ENCODE assay signal across 8 cellular contexts in the genomic region with DNA sequence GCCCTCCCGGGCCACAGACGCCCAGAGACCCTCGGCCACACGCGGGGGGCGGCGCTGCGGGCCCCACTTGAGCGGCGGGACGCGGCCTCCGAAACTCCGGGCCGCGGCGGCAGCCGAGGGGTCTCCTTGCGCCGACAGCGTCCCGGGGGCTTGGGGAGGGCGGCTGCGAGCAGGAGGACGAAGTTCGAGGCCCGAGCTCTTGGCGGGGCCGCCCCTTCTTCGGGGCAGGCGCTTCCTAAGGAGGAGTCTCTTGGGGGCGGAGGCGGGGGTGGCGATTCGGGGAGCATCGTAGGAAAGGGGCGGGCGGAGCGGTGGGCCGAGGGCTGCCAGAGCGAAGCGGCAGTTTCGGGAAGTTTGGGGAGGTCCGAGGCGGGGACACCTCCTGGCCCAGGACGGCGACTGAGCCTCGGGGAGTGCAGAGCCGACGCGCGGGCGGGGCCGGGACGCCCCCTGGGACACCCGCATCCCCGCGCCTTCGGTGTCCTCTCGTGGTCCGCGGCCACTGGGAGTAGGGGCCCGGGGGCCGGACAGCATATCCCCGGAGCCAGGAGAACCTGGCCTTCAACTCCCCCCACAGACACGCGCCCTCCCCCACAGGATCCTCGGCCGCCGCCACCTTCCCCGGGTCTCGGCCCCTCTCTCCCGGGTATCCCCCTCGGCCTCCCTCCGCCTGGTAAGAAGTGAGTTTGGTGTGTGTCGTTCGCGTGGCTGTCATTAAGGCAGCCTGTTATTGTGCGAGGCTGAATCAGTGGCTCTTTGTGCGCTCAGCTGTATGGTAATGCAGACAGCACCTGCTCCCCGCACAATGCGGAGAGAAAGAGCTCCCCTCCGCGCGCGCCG. TPM values are rescaled to one million over a fixed set of nuclear protein-coding genes. Genes with fewer than 3 reads are reported as not detected.
DNase-seq lines count a peak whose midpoint lies in the region; ATAC-seq, FAIRE-seq and TF ChIP-seq lines count a peak whose summit lies in the region.

No MANE protein-coding gene starts in this region.

- DNase-seq in DND-41 (peak; percentile 47), OCI-LY7 (ENCODE audit: low spot score) (peak; percentile 23), astrocyte (ENCODE audit: low read depth) (no peak), hypothalamus (lab: John Stamatoyannopoulos, UW) (peak in 46 of 51 donors; percentile 33 to 90 (median 70)), progenitor cell of endocrine pancreas (ENCODE audit: low spot score, unreplicated experiment) (peak; percentile 45), epidermal melanocyte (ENCODE audit: insufficient read length, low spot score) (no peak)

- no peak overlapping the region for H2AFZ ChIP-seq in DND-41 (ENCODE audit: low read depth, low read length)
- H2AFZ ChIP-seq in OCI-LY7 (ENCODE audit: low read length) = no peak overlapping the region
- H2AFZ ChIP-seq in astrocyte (ENCODE audit: low read depth, low read length) = peak overlapping the region; percentile 56

- H3K4me1 Mint-ChIP-seq in astrocyte (ENCODE audit: low read depth, unreplicated experiment) = peaks cover 13% of the 10 kb centered on the region
- H3K4me1 Mint-ChIP-seq in progenitor cell of endocrine pancreas (ENCODE audit: low read depth) = peaks cover 46% of the 10 kb centered on the region

- no peaks in the 10 kb centered on the region for H3K9me3 ChIP-seq in DND-41 (ENCODE audit: insufficient read depth, low read length, severe bottlenecking)
- H3K9me3 ChIP-seq in OCI-LY7 (ENCODE audit: low read length) = no peaks in the 10 kb centered on the region
- no peaks in the 10 kb centered on the region for H3K9me3 ChIP-seq in astrocyte (ENCODE audit: insufficient read depth, low read depth, low read length)

- H3K4me3 Mint-ChIP-seq in astrocyte (ENCODE audit: unreplicated experiment) (peak overlapping the region; percentile 76), progenitor cell of endocrine pancreas (ENCODE audit: low read depth) (peak overlapping the region; percentile 85)

- H3K4me1 ChIP-seq in DND-41 (ENCODE audit: insufficient read depth, low read length) (peaks cover 38% of the 10 kb centered on the region), OCI-LY7 (ENCODE audit: insufficient read depth, low read length, poor library complexity, severe bottlenecking) (peaks cover 7% of the 10 kb centered on the region), astrocyte (ENCODE audit: insufficient read depth, low read length) (peaks cover 12% of the 10 kb centered on the region)

- no peak for TF ChIP-seq CTCF in DND-41 (IDR thresholded peaks at IDR 0.05; ENCODE audit: borderline replicate concordance, extremely low read depth, low read length, poor library complexity, severe bottlenecking)
- 0 out of 2 replicates have a peak, but pooled peaks have one; percentile 21 for TF ChIP-seq CTCF in OCI-LY7 (conservative IDR thresholded peaks at IDR 0.05; ENCODE audit: low read length)
- TF ChIP-seq CTCF in astrocyte (IDR thresholded peaks at IDR 0.05; ENCODE audit: insufficient read depth, low read depth, low read length) = no peak
- no peak for TF ChIP-seq CTCF in progenitor cell of endocrine pancreas (IDR thresholded peaks at IDR 0.05; ENCODE audit: unreplicated experiment)

- H3K36me3 ChIP-seq in DND-41 (ENCODE audit: insufficient read depth, low read length) (no peaks in the 10 kb centered on the region), OCI-LY7 (ENCODE audit: insufficient read depth, low read length) (no peaks in the 10 kb centered on the region), astrocyte (ENCODE audit: insufficient read depth, low read length) (no peaks in the 10 kb centered on the region)

- H3K27ac ChIP-seq in DND-41 (ENCODE audit: low read length) = no peak overlapping the region
- no peak overlapping the region for H3K27ac ChIP-seq in OCI-LY7 (ENCODE audit: low read depth, low read length, poor library complexity, severe bottlenecking)
- no peak overlapping the region for H3K27ac ChIP-seq in astrocyte (ENCODE audit: low read depth, low read length)

- CTCF ChIA-PET in OCI-LY7 (lab: Charles Lee; ENCODE audit: unreplicated experiment) = interaction anchor here (0.7 kb wide), 1 partner anchor 460 kb away, joined by 4 read pairs; no protein-coding TSS in a partner anchor

- H3K27ac Mint-ChIP-seq in astrocyte (ENCODE audit: unreplicated experiment) (peak overlapping the region; percentile 31), progenitor cell of endocrine pancreas (peak overlapping the region; percentile 97)

- H3K27me3 ChIP-seq in DND-41 (ENCODE audit: insufficient read depth, low read length, poor library complexity) = peaks cover 76% of the 10 kb centered on the region
- peaks cover 77% of the 10 kb centered on the region for H3K27me3 ChIP-seq in astrocyte (ENCODE audit: insufficient read depth, low read length)

- H3K79me2 ChIP-seq in DND-41 (ENCODE audit: insufficient read depth, low read length) (no peaks in the 10 kb centered on the region), OCI-LY7 (ENCODE audit: insufficient read depth, low read depth, low read length) (no peaks in the 10 kb centered on the region), astrocyte (ENCODE audit: insufficient read depth, low read length) (no peaks in the 10 kb centered on the region)

- no peak for FAIRE-seq in astrocyte (lab: Jason Lieb, UNC)

- H4K20me1 ChIP-seq in DND-41 (ENCODE audit: insufficient read depth, low read length) (peaks cover 51% of the 10 kb centered on the region), OCI-LY7 (ENCODE audit: insufficient read depth, low read length) (0 out of 2 replicates have a peak, but pooled peaks cover 5% of the 10 kb centered on the region), astrocyte (ENCODE audit: insufficient read depth, low read length) (peaks cover 27% of the 10 kb centered on the region)

- H3K27me3 Mint-ChIP-seq in astrocyte (ENCODE audit: low read depth, unreplicated experiment) = peaks cover 59% of the 10 kb centered on the region
- peaks cover 45% of the 10 kb centered on the region for H3K27me3 Mint-ChIP-seq in progenitor cell of endocrine pancreas

- peak overlapping the region in 1 of 2 experiments; percentile 45; a peak in 2 of 4 replicates for H3K4me3 ChIP-seq in DND-41 (ENCODE audit: low read depth in 1 of 2, low read length in 2 of 2)
- no peak overlapping the region for H3K4me3 ChIP-seq in OCI-LY7 (ENCODE audit: low read depth, low read length, poor library complexity, severe bottlenecking)
- H3K4me3 ChIP-seq in astrocyte (ENCODE audit: insufficient read depth, low read depth, low read length) = peak overlapping the region; percentile 5

- no TSS peak for BruUV-seq in OCI-LY7 (replicated peaks; lab: Mats Ljungman, UMichigan)

- POLR2A ChIA-PET in OCI-LY7 (lab: Charles Lee) = no interaction called here

- peaks cover 1% of the 10 kb centered on the region for H3K36me3 Mint-ChIP-seq in astrocyte (ENCODE audit: low read depth, unreplicated experiment)
- H3K36me3 Mint-ChIP-seq in progenitor cell of endocrine pancreas (ENCODE audit: insufficient read depth) = peaks cover 18% of the 10 kb centered on the region

- intact Hi-C loops in OCI-LY7 (cut with micrococcal nuclease; ENCODE audit: unreplicated experiment) = loop anchor here (5.0 to 10.0 kb wide), 2 partner anchors 459 to 497 kb away; no protein-coding TSS in a partner anchor

- no peaks in the 10 kb centered on the region for H3K9me2 ChIP-seq in OCI-LY7 (ENCODE audit: insufficient read depth, low read length)

- peak; percentile 33 for ATAC-seq in DND-41 (ENCODE audit: insufficient read depth, low read depth)
- ATAC-seq in HG03342 (IDR thresholded peaks at IDR 0.05; ENCODE audit: unreplicated experiment) = peak; percentile 23
- ATAC-seq in GM21717 (IDR thresholded peaks at IDR 0.05; ENCODE audit: unreplicated experiment) = no peak

- H3K4me2 ChIP-seq in DND-41 (ENCODE audit: insufficient read depth, low read length) (peak overlapping the region; percentile 93), OCI-LY7 (ENCODE audit: low read length) (peak overlapping the region; percentile 23; the same call in 1 of the 2 replicates), astrocyte (ENCODE audit: low read length) (peak overlapping the region; percentile 92)

- H3K9ac ChIP-seq in DND-41 (ENCODE audit: low read depth, low read length) (no peak overlapping the region), astrocyte (ENCODE audit: low read length) (no peak overlapping the region)

- H3K9me3 Mint-ChIP-seq in astrocyte (ENCODE audit: unreplicated experiment) (no peaks in the 10 kb centered on the region), progenitor cell of endocrine pancreas (ENCODE audit: low read depth) (no peaks in the 10 kb centered on the region)

RNA-seq across cellular contexts. Expression of a gene that starts 0.6 kb away (rescaled TPM):
- 0.05 TPM in 1 of 2 replicates, not detected in the other for total RNA-seq in OCI-LY7 (2014; rRNA removed; shearing (Covaris generic))
- total RNA-seq in OCI-LY7 (2022) (0.28 TPM in 1 of 2 replicates, not detected in the other), astrocyte (1.6 and 2.0 TPM in 2 replicates), progenitor cell of endocrine pancreas (75.3 and 79.1 TPM in 2 replicates)

RNA-seq across cellular contexts. Expression of a gene that starts 15.1 kb away (rescaled TPM):
- total RNA-seq in OCI-LY7 (2014; rRNA removed; shearing (Covaris generic)) = 12.8 and 15.2 TPM in 2 replicates
- 32.9 and 34.8 TPM in 2 replicates for total RNA-seq in OCI-LY7 (2022)
- 29.6 and 29.8 TPM in 2 replicates for total RNA-seq in astrocyte
- 46.2 and 49.3 TPM in 2 replicates for total RNA-seq in progenitor cell of endocrine pancreas

Comparison
In these comparisons a context has a peak if more than half of its experiments do, and no peak if none do; other contexts are left out.
1. DNase-seq: peak in DND-41 (single experiment), OCI-LY7 (single experiment), hypothalamus (46 of 51) and progenitor cell of endocrine pancreas (single experiment); none in astrocyte (single experiment) and epidermal melanocyte (single experiment).
2. H3K4me2 ChIP-seq: peak in every context shown above with its lines; median percentile 93 in DND-41; 92 in astrocyte; 23 in OCI-LY7.
3. RNA of a gene that starts 0.6 kb away (total RNA-seq): 75.3 to 79.1 TPM in progenitor cell of endocrine pancreas; 1.6 to 2.0 TPM in astrocyte and 0.05 to 0.28 TPM in OCI-LY7; every median in the first group is over 10 times any median in the second.